Comparison of ENCODE assay signal across 20 cellular contexts in genomic region chr18:72985686-72986085, GRCh38.
DNase-seq lines count a peak whose midpoint lies in the region; ATAC-seq and FAIRE-seq lines count a peak whose summit lies in the region.
"Had no signal": no experiment of that assay in that cellular context is flagged by ENCODE, and none has a peak within 500 bp of the region (broad histone marks: within the 10 kb centered on the region; RNA-seq: fewer than 3 reads in every experiment).

No MANE protein-coding gene starts in this region.

- peak; percentile 9 for DNase-seq in Daoy (ENCODE audit: low read depth)
- DNase-seq in GM19239 (ENCODE audit: insufficient read length, low spot score): no peak
- DNase-seq in AG08395 (ENCODE audit: low spot score): no peak
- no peak for DNase-seq in DMS79 (lab: John Stamatoyannopoulos, UW)
- no peak for DNase-seq in Kasumi-1 (lab: John Stamatoyannopoulos, UW)
- no peak for DNase-seq in activated T-helper 1 cell treated with anti-CD3 and anti-CD28 coated beads, Interleukin-12 subunit alpha, Interleukin-12 subunit beta, Interleukin-2, Interleukin-4 antibody, amounts not matched to agents 30 ng/mL and 10 ng/mL and 1 ng/mL, durations not matched to agents 14 hours and 24 hours and 36 hours (ENCODE audit: low spot score)
- DNase-seq: activated CD4-positive, CD25-positive, alpha-beta regulatory T cell treated with anti-CD3 and anti-CD28 coated beads, Interleukin-2, amount 50 U/mL, for 72 hours; activated CD8-positive, alpha-beta memory T cell treated with anti-CD3 and anti-CD28 coated beads, Interleukin-2, amount 50 U/mL, for 4 hours; activated naive CD4-positive, alpha-beta T cell; CD4-positive, alpha-beta T cell; gastrocnemius medialis; left ventricle myocardium inferior; NCI-H2029; NCI-H510A; stimulated activated CD4-positive, alpha-beta T cell treated with anti-CD3 and anti-CD28 coated beads, Interleukin-1b, Interleukin-23, amount 100 ng/mL, for 48 hours; T-helper 9 cell had no signal

- no peaks in the 10 kb centered on the region for H3K9me3 Mint-ChIP-seq in activated T-helper 1 cell treated with anti-CD3 and anti-CD28 coated beads, Interleukin-12 subunit alpha, Interleukin-12 subunit beta, Interleukin-2, Interleukin-4 antibody, amounts not matched to agents 30 ng/mL and 10 ng/mL and 1 ng/mL, durations not matched to agents 14 hours and 24 hours and 36 hours

- H3K4me3 Mint-ChIP-seq in activated T-helper 1 cell treated with anti-CD3 and anti-CD28 coated beads, Interleukin-12 subunit alpha, Interleukin-12 subunit beta, Interleukin-2, Interleukin-4 antibody, amounts not matched to agents 30 ng/mL and 10 ng/mL and 1 ng/mL, durations not matched to agents 14 hours and 24 hours and 36 hours: no peak overlapping the region
- H3K4me3 Mint-ChIP-seq: CD4-positive, alpha-beta T cell; dendritic cell treated with granulocyte-macrophage colony-stimulating factor and Interleukin-4, amounts not matched to agents 40 ng/mL and 50 ng/mL, for 4 days had no signal

- no peaks in the 10 kb centered on the region for H3K27me3 Mint-ChIP-seq in activated T-helper 1 cell treated with anti-CD3 and anti-CD28 coated beads, Interleukin-12 subunit alpha, Interleukin-12 subunit beta, Interleukin-2, Interleukin-4 antibody, amounts not matched to agents 30 ng/mL and 10 ng/mL and 1 ng/mL, durations not matched to agents 14 hours and 24 hours and 36 hours (ENCODE audit: insufficient read depth)
- H3K27me3 Mint-ChIP-seq: CD4-positive, alpha-beta T cell; dendritic cell treated with granulocyte-macrophage colony-stimulating factor and Interleukin-4, amounts not matched to agents 40 ng/mL and 50 ng/mL, for 4 days had no signal

- intact Hi-C loops in activated T-helper 1 cell treated with anti-CD3 and anti-CD28 coated beads, Interleukin-12 subunit alpha, Interleukin-12 subunit beta, Interleukin-2, Interleukin-4 antibody, amounts not matched to agents 30 ng/mL and 10 ng/mL and 1 ng/mL, durations not matched to agents 14 hours and 24 hours and 36 hours (cut with micrococcal nuclease): no loop called here

- peak; percentile 55 for FAIRE-seq in GM19239 (lab: Jason Lieb, UNC)

- no peak overlapping the region for H3K27ac Mint-ChIP-seq in activated T-helper 1 cell treated with anti-CD3 and anti-CD28 coated beads, Interleukin-12 subunit alpha, Interleukin-12 subunit beta, Interleukin-2, Interleukin-4 antibody, amounts not matched to agents 30 ng/mL and 10 ng/mL and 1 ng/mL, durations not matched to agents 14 hours and 24 hours and 36 hours
- H3K27ac Mint-ChIP-seq: CD4-positive, alpha-beta T cell; dendritic cell treated with granulocyte-macrophage colony-stimulating factor and Interleukin-4, amounts not matched to agents 40 ng/mL and 50 ng/mL, for 4 days had no signal

- no peaks in the 10 kb centered on the region for H3K36me3 Mint-ChIP-seq in activated T-helper 1 cell treated with anti-CD3 and anti-CD28 coated beads, Interleukin-12 subunit alpha, Interleukin-12 subunit beta, Interleukin-2, Interleukin-4 antibody, amounts not matched to agents 30 ng/mL and 10 ng/mL and 1 ng/mL, durations not matched to agents 14 hours and 24 hours and 36 hours (ENCODE audit: low read depth)

- peak; percentile 88 for ATAC-seq in HG02938 (IDR thresholded peaks at IDR 0.05; ENCODE audit: unreplicated experiment)
- ATAC-seq in HG03571 (IDR thresholded peaks at IDR 0.05; ENCODE audit: unreplicated experiment): peak; percentile 80
- ATAC-seq: gastrocnemius medialis, sciatic nerve had no signal

- no peaks in the 10 kb centered on the region for H3K4me1 Mint-ChIP-seq in activated T-helper 1 cell treated with anti-CD3 and anti-CD28 coated beads, Interleukin-12 subunit alpha, Interleukin-12 subunit beta, Interleukin-2, Interleukin-4 antibody, amounts not matched to agents 30 ng/mL and 10 ng/mL and 1 ng/mL, durations not matched to agents 14 hours and 24 hours and 36 hours (ENCODE audit: low read depth)
